1 cellular context compared by ENCODE assay signal in the genomic region with DNA sequence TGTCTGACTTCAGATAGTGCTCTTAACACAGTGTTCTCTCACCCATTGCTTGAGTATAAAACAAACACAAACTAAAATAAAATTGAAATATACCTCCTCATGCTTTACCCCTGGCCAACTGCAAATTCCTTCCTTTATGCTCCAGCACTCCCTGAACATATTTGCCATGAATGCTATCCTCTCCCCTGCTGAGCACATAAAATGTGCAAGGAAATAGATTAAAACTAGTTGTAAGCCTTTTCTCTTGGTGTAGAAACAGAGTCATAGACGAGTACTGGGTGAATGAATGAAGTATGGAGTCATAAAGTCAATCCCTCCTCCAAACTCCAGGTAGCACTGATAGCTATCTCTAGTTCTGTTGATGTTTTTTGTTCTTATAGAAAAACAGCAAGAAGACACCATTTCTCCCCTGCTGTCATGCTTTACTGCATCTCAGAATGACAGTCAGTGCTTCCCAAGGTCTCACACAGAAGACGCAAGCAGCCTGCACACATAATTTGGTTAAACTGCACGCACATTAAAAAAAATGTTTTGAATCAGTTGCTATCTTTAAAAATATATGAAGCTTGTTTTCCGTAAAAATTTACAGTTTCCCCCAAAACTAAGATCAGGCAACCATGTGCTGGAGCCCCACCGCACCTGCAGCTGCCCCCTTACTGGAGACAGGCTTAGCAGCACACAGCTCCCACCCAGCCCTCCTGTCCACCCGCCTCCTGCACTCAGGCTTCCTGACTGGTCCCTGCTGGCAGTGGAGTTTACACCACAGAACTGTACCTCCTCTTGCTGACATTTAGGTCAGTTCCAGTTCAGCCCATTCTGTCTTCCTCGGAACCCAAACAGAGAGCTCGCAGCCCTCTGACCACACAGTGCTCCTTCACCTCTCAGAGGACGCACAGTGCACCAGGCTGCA.
TF ChIP-seq lines count a peak whose summit lies in the region.

No MANE protein-coding gene starts in this region.

TF ChIP-seq in GM23338, 12 proteins besides CTCF, POLR2A, EP300 and RAD21 (continued from another document):
- TF ChIP-seq, protein P1, sequence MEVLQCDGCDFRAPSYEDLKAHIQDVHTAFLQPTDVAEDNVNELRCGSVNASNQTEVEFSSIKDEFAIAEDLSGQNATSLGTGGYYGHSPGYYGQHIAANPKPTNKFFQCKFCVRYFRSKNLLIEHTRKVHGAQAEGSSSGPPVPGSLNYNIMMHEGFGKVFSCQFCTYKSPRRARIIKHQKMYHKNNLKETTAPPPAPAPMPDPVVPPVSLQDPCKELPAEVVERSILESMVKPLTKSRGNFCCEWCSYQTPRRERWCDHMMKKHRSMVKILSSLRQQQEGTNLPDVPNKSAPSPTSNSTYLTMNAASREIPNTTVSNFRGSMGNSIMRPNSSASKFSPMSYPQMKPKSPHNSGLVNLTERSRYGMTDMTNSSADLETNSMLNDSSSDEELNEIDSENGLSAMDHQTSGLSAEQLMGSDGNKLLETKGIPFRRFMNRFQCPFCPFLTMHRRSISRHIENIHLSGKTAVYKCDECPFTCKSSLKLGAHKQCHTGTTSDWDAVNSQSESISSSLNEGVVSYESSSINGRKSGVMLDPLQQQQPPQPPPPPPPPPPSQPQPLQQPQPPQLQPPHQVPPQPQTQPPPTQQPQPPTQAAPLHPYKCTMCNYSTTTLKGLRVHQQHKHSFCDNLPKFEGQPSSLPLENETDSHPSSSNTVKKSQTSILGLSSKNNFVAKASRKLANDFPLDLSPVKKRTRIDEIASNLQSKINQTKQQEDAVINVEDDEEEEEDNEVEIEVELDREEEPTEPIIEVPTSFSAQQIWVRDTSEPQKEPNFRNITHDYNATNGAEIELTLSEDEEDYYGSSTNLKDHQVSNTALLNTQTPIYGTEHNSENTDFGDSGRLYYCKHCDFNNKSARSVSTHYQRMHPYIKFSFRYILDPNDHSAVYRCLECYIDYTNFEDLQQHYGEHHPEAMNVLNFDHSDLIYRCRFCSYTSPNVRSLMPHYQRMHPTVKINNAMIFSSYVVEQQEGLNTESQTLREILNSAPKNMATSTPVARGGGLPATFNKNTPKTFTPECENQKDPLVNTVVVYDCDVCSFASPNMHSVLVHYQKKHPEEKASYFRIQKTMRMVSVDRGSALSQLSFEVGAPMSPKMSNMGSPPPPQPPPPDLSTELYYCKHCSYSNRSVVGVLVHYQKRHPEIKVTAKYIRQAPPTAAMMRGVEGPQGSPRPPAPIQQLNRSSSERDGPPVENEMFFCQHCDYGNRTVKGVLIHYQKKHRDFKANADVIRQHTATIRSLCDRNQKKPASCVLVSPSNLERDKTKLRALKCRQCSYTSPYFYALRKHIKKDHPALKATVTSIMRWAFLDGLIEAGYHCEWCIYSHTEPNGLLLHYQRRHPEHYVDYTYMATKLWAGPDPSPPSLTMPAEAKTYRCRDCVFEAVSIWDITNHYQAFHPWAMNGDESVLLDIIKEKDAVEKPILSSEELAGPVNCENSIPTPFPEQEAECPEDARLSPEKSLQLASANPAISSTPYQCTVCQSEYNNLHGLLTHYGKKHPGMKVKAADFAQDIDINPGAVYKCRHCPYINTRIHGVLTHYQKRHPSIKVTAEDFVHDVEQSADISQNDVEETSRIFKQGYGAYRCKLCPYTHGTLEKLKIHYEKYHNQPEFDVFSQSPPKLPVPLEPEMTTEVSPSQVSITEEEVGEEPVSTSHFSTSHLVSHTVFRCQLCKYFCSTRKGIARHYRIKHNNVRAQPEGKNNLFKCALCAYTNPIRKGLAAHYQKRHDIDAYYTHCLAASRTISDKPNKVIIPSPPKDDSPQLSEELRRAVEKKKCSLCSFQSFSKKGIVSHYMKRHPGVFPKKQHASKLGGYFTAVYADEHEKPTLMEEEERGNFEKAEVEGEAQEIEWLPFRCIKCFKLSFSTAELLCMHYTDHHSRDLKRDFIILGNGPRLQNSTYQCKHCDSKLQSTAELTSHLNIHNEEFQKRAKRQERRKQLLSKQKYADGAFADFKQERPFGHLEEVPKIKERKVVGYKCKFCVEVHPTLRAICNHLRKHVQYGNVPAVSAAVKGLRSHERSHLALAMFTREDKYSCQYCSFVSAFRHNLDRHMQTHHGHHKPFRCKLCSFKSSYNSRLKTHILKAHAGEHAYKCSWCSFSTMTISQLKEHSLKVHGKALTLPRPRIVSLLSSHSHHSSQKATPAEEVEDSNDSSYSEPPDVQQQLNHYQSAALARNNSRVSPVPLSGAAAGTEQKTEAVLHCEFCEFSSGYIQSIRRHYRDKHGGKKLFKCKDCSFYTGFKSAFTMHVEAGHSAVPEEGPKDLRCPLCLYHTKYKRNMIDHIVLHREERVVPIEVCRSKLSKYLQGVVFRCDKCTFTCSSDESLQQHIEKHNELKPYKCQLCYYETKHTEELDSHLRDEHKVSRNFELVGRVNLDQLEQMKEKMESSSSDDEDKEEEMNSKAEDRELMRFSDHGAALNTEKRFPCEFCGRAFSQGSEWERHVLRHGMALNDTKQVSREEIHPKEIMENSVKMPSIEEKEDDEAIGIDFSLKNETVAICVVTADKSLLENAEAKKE (CRISPR knock-in tag; IDR thresholded peaks at IDR 0.05), result no peak
- TF ChIP-seq POLR2AphosphoS5 (IDR thresholded peaks at IDR 0.05; ENCODE audit: low read depth), result no peak
- TF ChIP-seq ZNF331 (CRISPR knock-in tag; IDR thresholded peaks at IDR 0.05; ENCODE audit: low read depth), result no peak
- TF ChIP-seq, protein P2, sequence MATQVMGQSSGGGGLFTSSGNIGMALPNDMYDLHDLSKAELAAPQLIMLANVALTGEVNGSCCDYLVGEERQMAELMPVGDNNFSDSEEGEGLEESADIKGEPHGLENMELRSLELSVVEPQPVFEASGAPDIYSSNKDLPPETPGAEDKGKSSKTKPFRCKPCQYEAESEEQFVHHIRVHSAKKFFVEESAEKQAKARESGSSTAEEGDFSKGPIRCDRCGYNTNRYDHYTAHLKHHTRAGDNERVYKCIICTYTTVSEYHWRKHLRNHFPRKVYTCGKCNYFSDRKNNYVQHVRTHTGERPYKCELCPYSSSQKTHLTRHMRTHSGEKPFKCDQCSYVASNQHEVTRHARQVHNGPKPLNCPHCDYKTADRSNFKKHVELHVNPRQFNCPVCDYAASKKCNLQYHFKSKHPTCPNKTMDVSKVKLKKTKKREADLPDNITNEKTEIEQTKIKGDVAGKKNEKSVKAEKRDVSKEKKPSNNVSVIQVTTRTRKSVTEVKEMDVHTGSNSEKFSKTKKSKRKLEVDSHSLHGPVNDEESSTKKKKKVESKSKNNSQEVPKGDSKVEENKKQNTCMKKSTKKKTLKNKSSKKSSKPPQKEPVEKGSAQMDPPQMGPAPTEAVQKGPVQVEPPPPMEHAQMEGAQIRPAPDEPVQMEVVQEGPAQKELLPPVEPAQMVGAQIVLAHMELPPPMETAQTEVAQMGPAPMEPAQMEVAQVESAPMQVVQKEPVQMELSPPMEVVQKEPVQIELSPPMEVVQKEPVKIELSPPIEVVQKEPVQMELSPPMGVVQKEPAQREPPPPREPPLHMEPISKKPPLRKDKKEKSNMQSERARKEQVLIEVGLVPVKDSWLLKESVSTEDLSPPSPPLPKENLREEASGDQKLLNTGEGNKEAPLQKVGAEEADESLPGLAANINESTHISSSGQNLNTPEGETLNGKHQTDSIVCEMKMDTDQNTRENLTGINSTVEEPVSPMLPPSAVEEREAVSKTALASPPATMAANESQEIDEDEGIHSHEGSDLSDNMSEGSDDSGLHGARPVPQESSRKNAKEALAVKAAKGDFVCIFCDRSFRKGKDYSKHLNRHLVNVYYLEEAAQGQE (IDR thresholded peaks at IDR 0.05; ENCODE audit: unreplicated experiment), result no peak
- no peak for TF ChIP-seq EZH2phosphoT487 (IDR thresholded peaks at IDR 0.05; ENCODE audit: unreplicated experiment)
- TF ChIP-seq EZH2 (IDR thresholded peaks at IDR 0.05; ENCODE audit: low read depth, unreplicated experiment), result no peak
- TF ChIP-seq CREB1 (CRISPR knock-in tag; IDR thresholded peaks at IDR 0.05; ENCODE audit: low read depth), result no peak
- TF ChIP-seq STAT1 (IDR thresholded peaks at IDR 0.05; ENCODE audit: unreplicated experiment), result no peak
- no peak for TF ChIP-seq ZNF114 (CRISPR knock-in tag; IDR thresholded peaks at IDR 0.05)
- no peak for TF ChIP-seq JUNB (IDR thresholded peaks at IDR 0.05; ENCODE audit: unreplicated experiment)
